Comparison of ENCODE assay signal across 1 cellular context in genomic region chr9:136936645-136937170, GRCh38.
TF ChIP-seq lines count a peak whose summit lies in the region.

No MANE protein-coding gene starts in this region.

TF ChIP-seq in K562, 482 proteins besides CTCF, POLR2A, EP300 and RAD21:
- no peak for TF ChIP-seq KHSRP (IDR thresholded peaks at IDR 0.05)
- TF ChIP-seq ZNF589 (CRISPR knock-in tag; IDR thresholded peaks at IDR 0.05; ENCODE audit: low read depth) = no peak
- no peak for TF ChIP-seq ZNF280B (CRISPR knock-in tag; IDR thresholded peaks at IDR 0.05)
- no peak for TF ChIP-seq POLR2AphosphoS5 (IDR thresholded peaks at IDR 0.05; ENCODE audit: control insufficient read depth, insufficient read depth, low read depth, low read length)
